Comparison of ENCODE assay signal across 15 cellular contexts in genomic region chr16:19644877-19645276, GRCh38.
A peak's percentile ranks its signal among the peaks of the same experiment; 100 is the strongest.
DNase-seq lines count a peak whose midpoint lies in the region; TF ChIP-seq lines count a peak whose summit lies in the region.
"Had no signal": no experiment of that assay in that cellular context is flagged by ENCODE, and none has a peak within 500 bp of the region (broad histone marks: within the 10 kb centered on the region; RNA-seq: fewer than 3 reads in every experiment).

No MANE protein-coding gene starts in this region.

- H3K4me1 ChIP-seq in thyroid gland (peaks cover 0 to 5% of the 10 kb centered on the region in 2 donors), adrenal gland (replicated peaks in 1 of 2) (no peaks in the 10 kb centered on the region)

- H3K4me3 ChIP-seq in fibroblast of mammary gland (ENCODE audit: control insufficient read depth, low read depth, low read length) (no peak overlapping the region), thyroid gland (replicated peaks in 1 of 3) (no peak overlapping the region), adrenal gland (no peak overlapping the region)

- in situ Hi-C loops in KBM-7 (cut with MboI; ENCODE audit: low pct_unique_long_range_greater_than_20kb, low sequenced_read_pairs): no loop called here

- no peaks in the 10 kb centered on the region for H3K9me3 ChIP-seq in thyroid gland
- H3K9me3 ChIP-seq in adrenal gland (replicated peaks in 1 of 3): no peaks in the 10 kb centered on the region

- no peak for TF ChIP-seq POLR2A in thyroid gland (IDR thresholded peaks at IDR 0.05)
- no peak for TF ChIP-seq POLR2A in adrenal gland (IDR thresholded peaks at IDR 0.05)

- no peaks in the 10 kb centered on the region for H3K27me3 ChIP-seq in thyroid gland
- H3K27me3 ChIP-seq in adrenal gland: no peaks in the 10 kb centered on the region

- peaks cover 10% of the 10 kb centered on the region in 2 donors for H3K36me3 ChIP-seq in thyroid gland
- peaks cover 0 to 22% of the 10 kb centered on the region in 2 donors for H3K36me3 ChIP-seq in adrenal gland (replicated peaks in 1 of 2)

- intact Hi-C loops in thyroid gland (cut with DNase I): no loop called here
- intact Hi-C loops in adrenal gland (cut with DNase I): no loop called here

- H3K27ac ChIP-seq in thyroid gland (peak overlapping the region in 1 of 3 donors; percentile 5), adrenal gland (no peak overlapping the region)
- H3K27ac ChIP-seq: 22Rv1 had no signal

- WGBS in thyroid gland, 2 donors: 67 to 74% methylated on average over 4 of the region's 4 CpGs
- WGBS in adrenal gland, 4 donors: 75 to 85% (median 81%) methylated on average over 4 of the region's 4 CpGs

- DNase-seq in DMS 273 (lab: John Stamatoyannopoulos, UW; ENCODE audit: unreplicated experiment) (peak; percentile 7), DMS 273 treated with DMSO at 0.1 percent for 48 hours (lab: John Stamatoyannopoulos, UW) (no peak), fibroblast of mammary gland (ENCODE audit: low read depth) (peak; percentile 56), iris pigment epithelial cell (ENCODE audit: low read depth) (peak; percentile 44), thyroid gland (peak; percentile 10 to 12), KBM-7 (no peak), adrenal gland (no peak)
- no peak for DNase-seq in activated CD4-positive, CD25-positive, alpha-beta regulatory T cell treated with anti-CD3 and anti-CD28 coated beads, Interleukin-2, amount 50 U/mL, for 72 hours
- DNase-seq: activated CD4-positive, alpha-beta T cell treated with anti-CD3 and anti-CD28 coated beads, Interleukin-2, amount 10 ng/mL, durations not matched to agents 24 days and 14 days; activated CD8-positive, alpha-beta memory T cell treated with anti-CD3 and anti-CD28 coated beads, Interleukin-2, amount 50 U/mL, for 4 hours; activated gamma-delta T cell; natural killer cell; NCI-H1417 treated with DMSO at 0.1 percent for 48 hours; NCI-H774 had no signal

- TF ChIP-seq CTCF in fibroblast of mammary gland (conservative IDR thresholded peaks at IDR 0.05; ENCODE audit: control insufficient read depth, insufficient read depth, low read depth, low read length) (no peak), thyroid gland (IDR thresholded peaks at IDR 0.05) (no peak), adrenal gland (IDR thresholded peaks at IDR 0.05) (no peak)

Comparison
In these comparisons a context has a peak if more than half of its experiments do, and no peak if none do; other contexts are left out.
1. DNase-seq: peak in DMS 273 (single experiment), fibroblast of mammary gland (single experiment), iris pigment epithelial cell (single experiment) and thyroid gland (2 of 2); none in DMS 273 treated with DMSO at 0.1 percent for 48 hours (single experiment), KBM-7 (single experiment), activated CD4-positive, CD25-positive, alpha-beta regulatory T cell treated with anti-CD3 and anti-CD28 coated beads, Interleukin-2, amount 50 U/mL, for 72 hours (single experiment) and adrenal gland (0 of 7).